Comparison of ENCODE assay signal across 8 cellular contexts in genomic region chr2:130728549-130729310, GRCh38.
A peak's percentile ranks its signal among the peaks of the same experiment; 100 is the strongest.
DNase-seq lines count a peak whose midpoint lies in the region; ATAC-seq lines count a peak whose summit lies in the region.

Gene GPR148, plus strand, starts transcription at chr2:130729070. Its CDS starts 82 bp downstream, at chr2:130729152.

- H3K4me3 ChIP-seq in BLaER1: peak within 1 kb of the TSS; percentile 67
- peak within 1 kb of the TSS in 1 of 2 donors; percentile 75 for H3K4me3 ChIP-seq in mucosa of rectum (ENCODE audit: low read length in 2 of 2)

- H3K9ac ChIP-seq in BLaER1: no peak within 1 kb of the TSS
- H3K9ac ChIP-seq in mucosa of rectum (ENCODE audit: low read depth in 1 of 2, low read length in 2 of 2): peak within 1 kb of the TSS in 1 of 2 donors; percentile 22

- ATAC-seq in GM19467 (IDR thresholded peaks at IDR 0.05; ENCODE audit: unreplicated experiment) (no peak), GM18907 (IDR thresholded peaks at IDR 0.05; ENCODE audit: unreplicated experiment) (no peak), HG03460 (IDR thresholded peaks at IDR 0.05; ENCODE audit: unreplicated experiment) (no peak)

- no peaks in the 10 kb centered on the region for H3K27me3 ChIP-seq in BLaER1
- H3K27me3 ChIP-seq in mucosa of rectum (ENCODE audit: control insufficient read depth in 2 of 2, insufficient read depth in 2 of 2, low read length in 2 of 2): peaks cover 3 to 4% of the 10 kb centered on the region in 2 donors

- H3K27ac ChIP-seq in BLaER1 (no peak within 1 kb of the TSS), angular gyrus (ENCODE audit: low read depth, low read length) (peak within 1 kb of the TSS; percentile 55), mucosa of rectum (ENCODE audit: low read depth in 2 of 2, low read length in 2 of 2) (peak within 1 kb of the TSS; percentile 9 to 44)

- no peaks in the 10 kb centered on the region for H4K20me1 ChIP-seq in BLaER1

- H3K36me3 ChIP-seq in BLaER1 (no peaks in the 10 kb centered on the region), mucosa of rectum (ENCODE audit: control insufficient read depth in 2 of 2, insufficient read depth in 2 of 2, low read length in 2 of 2) (no peaks in the 10 kb centered on the region)

- DNase-seq in NCI-H1105 (lab: John Stamatoyannopoulos, UW): peak; percentile 91
- no peak for DNase-seq in effector CD4-positive, alpha-beta T cell

- H3K4me1 ChIP-seq in BLaER1: peaks cover 28% of the 10 kb centered on the region
- H3K4me1 ChIP-seq in mucosa of rectum (ENCODE audit: control insufficient read depth in 2 of 2, insufficient read depth in 2 of 2, low read length in 2 of 2): peaks cover 14 to 17% of the 10 kb centered on the region in 2 donors

- peaks cover 5% of the 10 kb centered on the region for H3K9me3 ChIP-seq in BLaER1
- no peaks in the 10 kb centered on the region for H3K9me3 ChIP-seq in mucosa of rectum (ENCODE audit: control insufficient read depth in 2 of 2, low read length in 2 of 2)

- H3K4me2 ChIP-seq in BLaER1: peak within 1 kb of the TSS; percentile 73
